Comparison of ENCODE assay signal across 13 cellular contexts in genomic region chr22:42967933-42968332, GRCh38. TPM values are rescaled to one million over a fixed set of nuclear protein-coding genes. Genes with fewer than 3 reads are reported as not detected.
DNase-seq lines count a peak whose midpoint lies in the region; ATAC-seq and TF ChIP-seq lines count a peak whose summit lies in the region.
"Had no signal": no experiment of that assay in that cellular context is flagged by ENCODE, and none has a peak within 500 bp of the region (broad histone marks: within the 10 kb centered on the region; RNA-seq: fewer than 3 reads in every experiment).

No MANE protein-coding gene starts in this region.

- DNase-seq in GM10248 (ENCODE audit: extremely low spot score), result no peak
- peak; percentile 79 for DNase-seq in NOMO-1 treated with DMSO at 0.1 percent for 48 hours (lab: John Stamatoyannopoulos, UW; ENCODE audit: unreplicated experiment)
- peak; percentile 95 for DNase-seq in cardiac septum (ENCODE audit: low spot score)
- DNase-seq in psoas muscle, result peak; percentile 67 to 85
- no peak for DNase-seq in SKM-1 treated with dmso at 0.1 percent for 144 hours (lab: John Stamatoyannopoulos, UW; ENCODE audit: unreplicated experiment)
- DNase-seq in NCI-H1092 treated with DMSO at 0.1 percent for 48 hours (lab: John Stamatoyannopoulos, UW), result no peak
- no peak for DNase-seq in NCI-H187 treated with DMSO at 0.1 percent for 48 hours (lab: John Stamatoyannopoulos, UW)
- DNase-seq: activated naive CD4-positive, alpha-beta T cell treated with anti-CD3 and anti-CD28 coated beads, Interleukin-2, amount 10 ng/mL, durations not matched to agents 7 days and 5 days; IMR-90; NK-92 treated with Interleukin-12 subunit alpha and Interleukin-12 subunit beta, amount 100 ng/mL, for 24 hours had no signal

- H3K36me3 ChIP-seq in psoas muscle (ENCODE audit: insufficient read depth in 1 of 2, low read depth in 1 of 2), result no peaks in the 10 kb centered on the region

- peak; percentile 71 for TF ChIP-seq CTCF in GM10248 (IDR thresholded peaks at IDR 0.05; ENCODE audit: control extremely low read depth, extremely low read depth, low read depth, missing control alignments)
- TF ChIP-seq CTCF in psoas muscle (IDR thresholded peaks at IDR 0.05), result peak; percentile 35

- H3K9me3 ChIP-seq in psoas muscle, result no peaks in the 10 kb centered on the region

- H3K27ac ChIP-seq in psoas muscle, result peak overlapping the region; percentile 88
- H3K27ac ChIP-seq: dorsolateral prefrontal cortex had no signal

- H3K4me1 ChIP-seq in psoas muscle, result peaks cover 42% of the 10 kb centered on the region

- peak; percentile 57 to 74 (median 70) for ATAC-seq in psoas muscle
- no peak for ATAC-seq in GM21423 (IDR thresholded peaks at IDR 0.05; ENCODE audit: unreplicated experiment)
- ATAC-seq: WTC11 had no signal

- CTCF ChIA-PET in GM10248 (lab: Yijun Ruan, JAX), result interaction anchor here (0.8 to 1.4 kb wide), 6 partner anchors 8 to 200 kb away, joined by 3 to 4 read pairs (median 3); no protein-coding TSS in a partner anchor

- intact Hi-C loops in cardiac septum (cut with DNase I), result loop anchor here (5.0 kb wide), 1 partner anchor 39 kb away; no protein-coding TSS in a partner anchor
- intact Hi-C loops in psoas muscle (cut with DNase I), result loop anchor here in 1 of 2 donors (2.0 to 5.0 kb wide), 2 partner anchors 57 to 101 kb away; no protein-coding TSS in a partner anchor

- POLR2A ChIA-PET in GM10248 (lab: Yijun Ruan, JAX), result no interaction called here

- H3K27me3 ChIP-seq in psoas muscle (ENCODE audit: insufficient read depth in 3 of 3, low read length in 2 of 3), result no peaks in the 10 kb centered on the region
- H3K27me3 ChIP-seq: dorsolateral prefrontal cortex had no signal

- 49 to 63% (median 52%) methylated on average over 8 of the region's 8 CpGs for whole genome bisulfite sequencing in psoas muscle, 3 donors

- no peak overlapping the region for H3K4me3 ChIP-seq in psoas muscle
- H3K4me3 ChIP-seq: dorsolateral prefrontal cortex had no signal

RNA-seq across cellular contexts. Expression of gene PACSIN2, which starts 47.0 kb away (rescaled TPM):
- total RNA-seq in cardiac septum (41.5 TPM), psoas muscle (10 to 100 TPM; 27.9 to 52.2 (median 38.4) TPM)
- 10 to 100 TPM; 21.0 to 31.4 (median 26.0) TPM for polyA plus RNA-seq in psoas muscle

Comparison
In these comparisons a context has a peak if more than half of its experiments do, and no peak if none do; other contexts are left out.
1. DNase-seq: peak in NOMO-1 treated with DMSO at 0.1 percent for 48 hours (single experiment), cardiac septum (single experiment) and psoas muscle (2 of 2); none in GM10248 (single experiment), SKM-1 treated with dmso at 0.1 percent for 144 hours (single experiment), NCI-H1092 treated with DMSO at 0.1 percent for 48 hours (single experiment) and NCI-H187 treated with DMSO at 0.1 percent for 48 hours (single experiment).